ENCODE assay signal across 20 cellular contexts in the genomic region with DNA sequence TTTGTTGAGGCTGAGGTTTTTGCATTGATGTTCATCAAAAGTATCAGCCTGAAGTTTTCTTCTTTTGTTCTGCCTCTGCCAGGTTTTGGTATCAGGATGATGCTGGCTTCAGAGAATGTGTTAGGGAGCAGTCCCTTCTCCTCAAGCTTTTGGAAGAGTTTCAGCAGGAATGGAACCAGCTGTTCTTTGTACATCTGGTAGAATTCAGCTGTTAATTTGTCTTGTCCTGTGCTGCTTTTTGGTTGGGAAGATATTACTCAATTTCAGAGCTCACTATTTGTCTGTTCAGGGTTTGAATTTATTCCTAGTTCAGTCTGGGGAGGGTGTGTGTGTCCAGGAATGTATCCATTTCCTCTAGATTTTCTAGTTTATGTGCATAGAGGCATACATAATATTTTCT.
"Had no signal": no experiment of that assay in that cellular context is flagged by ENCODE, and none has a peak within 500 bp of the region (broad histone marks: within the 10 kb centered on the region; RNA-seq: fewer than 3 reads in every experiment).

No MANE protein-coding gene starts in this region.

- ATAC-seq: esophagus mucosa; naive thymus-derived CD8-positive, alpha-beta T cell; psoas muscle; stimulated activated effector memory CD8-positive, alpha-beta T cell treated with anti-CD3 and anti-CD28 coated beads, Interleukin-12 subunit alpha, Interleukin-12 subunit beta, amount 100 ng/mL, for 72 hours; stimulated activated naive CD8-positive, alpha-beta T cell treated with anti-CD3 and anti-CD28 coated beads, Interleukin-15, Interleukin-2, amounts not matched to agents 100 U/mL and 50 U/mL, for 24 hours had no signal

- DNase-seq: central memory CD4-positive, alpha-beta T cell; cortex of kidney; dorsolateral prefrontal cortex; effector CD8-positive, alpha-beta T cell; foreskin fibroblast; immature natural killer cell; left cardiac atrium; mesendoderm; naive thymus-derived CD8-positive, alpha-beta T cell; psoas muscle; retina; stimulated activated CD4-positive, alpha-beta T cell treated with anti-CD3 and anti-CD28 coated beads, Interleukin-4, amount 100 ng/mL, for 1 hour; stimulated activated CD8-positive, alpha-beta memory T cell treated with anti-CD3 and anti-CD28 coated beads, Interleukin-4, amount 100 ng/mL, for 48 hours; stimulated activated naive CD8-positive, alpha-beta T cell treated with anti-CD3 and anti-CD28 coated beads, Interleukin-15, Interleukin-2, amounts not matched to agents 100 U/mL and 50 U/mL, for 24 hours; thyroid gland had no signal

- H3K4me2 ChIP-seq: smooth muscle cell had no signal

- H3K36me3 ChIP-seq: neutrophil, suprapubic skin, thyroid gland had no signal

- H3K4me3 ChIP-seq: dorsolateral prefrontal cortex, psoas muscle, smooth muscle cell, suprapubic skin, thyroid gland had no signal

- H3K4me1 ChIP-seq: suprapubic skin had no signal

- H3K27me3 ChIP-seq: dorsolateral prefrontal cortex, neutrophil, suprapubic skin, thyroid gland had no signal

- H3K27ac ChIP-seq: dorsolateral prefrontal cortex, neutrophil, psoas muscle, suprapubic skin, thyroid gland had no signal

- H3K9me3 ChIP-seq: suprapubic skin, thyroid gland had no signal
